In the genomic region with DNA sequence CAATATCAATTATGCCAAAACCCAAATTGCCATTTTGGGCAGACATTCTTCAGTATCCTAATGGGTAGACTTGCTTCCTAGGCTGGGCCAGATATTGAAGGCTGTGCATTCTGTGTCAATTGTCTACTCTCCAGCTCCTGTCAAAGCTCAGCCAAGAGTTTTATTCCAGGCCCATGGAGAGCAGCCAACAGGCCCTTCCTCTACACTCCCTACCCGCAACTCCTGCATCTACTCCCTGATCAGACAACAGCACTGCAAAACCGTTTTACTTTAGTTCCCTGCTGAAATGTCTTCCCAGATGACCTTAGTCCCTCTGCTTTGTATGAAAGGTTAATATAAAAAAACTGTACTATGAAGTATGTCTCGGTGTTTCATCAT, we compare ENCODE assay signal across 16 cellular contexts. TPM values are rescaled to one million over a fixed set of nuclear protein-coding genes. Genes with fewer than 3 reads are reported as not detected.
DNase-seq lines count a peak whose midpoint lies in the region; ATAC-seq and TF ChIP-seq lines count a peak whose summit lies in the region.
"Had no signal": no experiment of that assay in that cellular context is flagged by ENCODE, and none has a peak within 500 bp of the region (broad histone marks: within the 10 kb centered on the region; RNA-seq: fewer than 3 reads in every experiment).

No MANE protein-coding gene starts in this region.

- peaks cover 53% of the 10 kb centered on the region for H3K4me1 Mint-ChIP-seq in activated T-helper 1 cell treated with anti-CD3 and anti-CD28 coated beads, Interleukin-12 subunit alpha, Interleukin-12 subunit beta, Interleukin-2, Interleukin-4 antibody, amounts not matched to agents 30 ng/mL and 10 ng/mL and 1 ng/mL, durations not matched to agents 14 hours and 24 hours and 36 hours (ENCODE audit: low read depth)
- peaks cover 38% of the 10 kb centered on the region for H3K4me1 Mint-ChIP-seq in activated naive CD4-positive, alpha-beta T cell treated with anti-CD3 and anti-CD28 coated beads for 36 hours (ENCODE audit: low read depth)

- H3K36me3 ChIP-seq in heart right ventricle (no peaks in the 10 kb centered on the region), parathyroid adenoma (ENCODE audit: control insufficient read depth, insufficient read depth, low read length) (no peaks in the 10 kb centered on the region), aorta (ENCODE audit: control insufficient read depth in 1 of 2, insufficient read depth in 2 of 2, low read length in 1 of 2) (no peaks in the 10 kb centered on the region)

- H3K27me3 Mint-ChIP-seq in activated T-helper 1 cell treated with anti-CD3 and anti-CD28 coated beads, Interleukin-12 subunit alpha, Interleukin-12 subunit beta, Interleukin-2, Interleukin-4 antibody, amounts not matched to agents 30 ng/mL and 10 ng/mL and 1 ng/mL, durations not matched to agents 14 hours and 24 hours and 36 hours (ENCODE audit: insufficient read depth): peaks cover under 1% of the 10 kb centered on the region
- H3K27me3 Mint-ChIP-seq in activated naive CD4-positive, alpha-beta T cell treated with anti-CD3 and anti-CD28 coated beads for 36 hours (ENCODE audit: low read depth): no peaks in the 10 kb centered on the region

- H3K36me3 Mint-ChIP-seq in activated T-helper 1 cell treated with anti-CD3 and anti-CD28 coated beads, Interleukin-12 subunit alpha, Interleukin-12 subunit beta, Interleukin-2, Interleukin-4 antibody, amounts not matched to agents 30 ng/mL and 10 ng/mL and 1 ng/mL, durations not matched to agents 14 hours and 24 hours and 36 hours (ENCODE audit: low read depth): no peaks in the 10 kb centered on the region
- H3K36me3 Mint-ChIP-seq in activated naive CD4-positive, alpha-beta T cell treated with anti-CD3 and anti-CD28 coated beads for 36 hours (ENCODE audit: low read depth): no peaks in the 10 kb centered on the region

- DNase-seq in dermis blood vessel endothelial cell: peak; percentile 39
- DNase-seq in heart right ventricle: peak; percentile 53 to 86
- DNase-seq in aorta: no peak
- DNase-seq in activated T-helper 1 cell treated with anti-CD3 and anti-CD28 coated beads, Interleukin-12 subunit alpha, Interleukin-12 subunit beta, Interleukin-2, Interleukin-4 antibody, amounts not matched to agents 30 ng/mL and 10 ng/mL and 1 ng/mL, durations not matched to agents 14 hours and 24 hours and 36 hours (ENCODE audit: low spot score): no peak
- DNase-seq in NCI-H1436 (lab: John Stamatoyannopoulos, UW): no peak
- no peak for DNase-seq in activated naive CD4-positive, alpha-beta T cell treated with anti-CD3 and anti-CD28 coated beads for 36 hours
- DNase-seq: activated CD4-positive, alpha-beta T cell treated with anti-CD3 and anti-CD28 coated beads for 4 hours; DMS79 treated with DMSO at 0.1 percent for 48 hours; NCI-H1694; NCI-H510A; OCI-M1 had no signal

- H3K27me3 ChIP-seq in heart right ventricle: no peaks in the 10 kb centered on the region
- no peaks in the 10 kb centered on the region for H3K27me3 ChIP-seq in parathyroid adenoma (ENCODE audit: control insufficient read depth, insufficient read depth, low read length)
- no peaks in the 10 kb centered on the region for H3K27me3 ChIP-seq in aorta (ENCODE audit: control insufficient read depth in 1 of 2, insufficient read depth in 2 of 2, low read length in 1 of 2)

- peak overlapping the region; percentile 13 for H3K4me2 ChIP-seq in parathyroid adenoma (ENCODE audit: low read length)
- H3K4me2 ChIP-seq: GM23338 had no signal

- ATAC-seq in heart right ventricle (peak; percentile 31 to 77 (median 50)), aorta (ENCODE audit: low FRiP score) (no peak)
- ATAC-seq: GM23338 had no signal

- 7 to 10% methylated on average over 3 of the region's 3 CpGs for WGBS in heart right ventricle, 2 donors
- 27 to 28% methylated on average over 3 of the region's 3 CpGs for WGBS in aorta, 2 donors

- H3K4me3 ChIP-seq in heart right ventricle (no peak overlapping the region), parathyroid adenoma (ENCODE audit: low read depth, low read length) (no peak overlapping the region), aorta (ENCODE audit: low read length in 2 of 2) (no peak overlapping the region)
- H3K4me3 ChIP-seq: GM23338 had no signal

- H2AFZ ChIP-seq in parathyroid adenoma: no peak overlapping the region
- H2AFZ ChIP-seq: GM23338 had no signal

- no peaks in the 10 kb centered on the region for H3K9me3 Mint-ChIP-seq in activated T-helper 1 cell treated with anti-CD3 and anti-CD28 coated beads, Interleukin-12 subunit alpha, Interleukin-12 subunit beta, Interleukin-2, Interleukin-4 antibody, amounts not matched to agents 30 ng/mL and 10 ng/mL and 1 ng/mL, durations not matched to agents 14 hours and 24 hours and 36 hours
- H3K9me3 Mint-ChIP-seq in activated naive CD4-positive, alpha-beta T cell treated with anti-CD3 and anti-CD28 coated beads for 36 hours: no peaks in the 10 kb centered on the region
- H3K9me3 Mint-ChIP-seq: GM23338 had no signal

- no peak overlapping the region for H3K4me3 Mint-ChIP-seq in activated T-helper 1 cell treated with anti-CD3 and anti-CD28 coated beads, Interleukin-12 subunit alpha, Interleukin-12 subunit beta, Interleukin-2, Interleukin-4 antibody, amounts not matched to agents 30 ng/mL and 10 ng/mL and 1 ng/mL, durations not matched to agents 14 hours and 24 hours and 36 hours
- H3K4me3 Mint-ChIP-seq in activated naive CD4-positive, alpha-beta T cell treated with anti-CD3 and anti-CD28 coated beads for 36 hours: no peak overlapping the region
- H3K4me3 Mint-ChIP-seq: GM23338 had no signal

- CTCF ChIA-PET in activated naive CD4-positive, alpha-beta T cell treated with anti-CD3 and anti-CD28 coated beads for 36 hours (lab: Charles Lee): interaction anchor here (0.6 to 4.4 kb wide), 8 partner anchors 7 to 239 kb away, joined by 3 to 77 read pairs (median 34); no protein-coding TSS in a partner anchor

- H3K9me3 ChIP-seq in heart right ventricle (no peaks in the 10 kb centered on the region), parathyroid adenoma (ENCODE audit: control insufficient read depth, low read length) (no peaks in the 10 kb centered on the region), aorta (ENCODE audit: control insufficient read depth, low read length) (no peaks in the 10 kb centered on the region)

- no peak overlapping the region for H3K9ac ChIP-seq in parathyroid adenoma

- TF ChIP-seq CTCF in heart right ventricle (IDR thresholded peaks at IDR 0.05) (no peak), parathyroid adenoma (IDR thresholded peaks at IDR 0.05) (no peak)

- intact Hi-C loops in heart right ventricle (cut with DNase I) (loop anchor here in 5 of 10 donors (2.0 to 10.0 kb wide), 4 partner anchors 65 to 115 kb away; no protein-coding TSS in a partner anchor), aorta (cut with DNase I) (no loop called here)
- intact Hi-C loops in activated T-helper 1 cell treated with anti-CD3 and anti-CD28 coated beads, Interleukin-12 subunit alpha, Interleukin-12 subunit beta, Interleukin-2, Interleukin-4 antibody, amounts not matched to agents 30 ng/mL and 10 ng/mL and 1 ng/mL, durations not matched to agents 14 hours and 24 hours and 36 hours (cut with micrococcal nuclease): loop anchor here (2.0 kb wide), 1 partner anchor 195 kb away; no protein-coding TSS in a partner anchor
- intact Hi-C loops in activated naive CD4-positive, alpha-beta T cell treated with anti-CD3 and anti-CD28 coated beads for 36 hours (cut with micrococcal nuclease): no loop called here

- H3K79me2 ChIP-seq in parathyroid adenoma: no peaks in the 10 kb centered on the region

- H3K27ac Mint-ChIP-seq in activated T-helper 1 cell treated with anti-CD3 and anti-CD28 coated beads, Interleukin-12 subunit alpha, Interleukin-12 subunit beta, Interleukin-2, Interleukin-4 antibody, amounts not matched to agents 30 ng/mL and 10 ng/mL and 1 ng/mL, durations not matched to agents 14 hours and 24 hours and 36 hours: no peak overlapping the region
- H3K27ac Mint-ChIP-seq in activated naive CD4-positive, alpha-beta T cell treated with anti-CD3 and anti-CD28 coated beads for 36 hours: no peak overlapping the region
- H3K27ac Mint-ChIP-seq: GM23338 had no signal

- peaks cover 24 to 95% (median 70%) of the 10 kb centered on the region in 9 donors for H3K4me1 ChIP-seq in heart right ventricle
- peaks cover 42% of the 10 kb centered on the region for H3K4me1 ChIP-seq in parathyroid adenoma
- peaks cover 0 to 4% of the 10 kb centered on the region in 2 donors for H3K4me1 ChIP-seq in aorta (ENCODE audit: control insufficient read depth in 1 of 2, insufficient read depth in 2 of 2, low read length in 2 of 2)

- H3K27ac ChIP-seq in heart right ventricle: peak overlapping the region in 9 of 10 donors; percentile 40 to 99 (median 89)
- H3K27ac ChIP-seq in parathyroid adenoma: peak overlapping the region; percentile 36
- peak overlapping the region; percentile 33 to 37 for H3K27ac ChIP-seq in aorta (ENCODE audit: low read depth in 1 of 2, low read length in 2 of 2)

RNA-seq across cellular contexts. Expression of a gene that starts 6.6 kb away (rescaled TPM):
- total RNA-seq in dermis blood vessel endothelial cell (not detected in 2 replicates), heart right ventricle (1 to 10 TPM in 5 of 10 donors, under 1 TPM in 3, not detected in 2; 0.17 to 4.7 (median 1.6) TPM), aorta (10 to 100 TPM in 1 of 2 donors, 1 to 10 TPM in 1; 4.3 to 10.5 TPM)
- polyA plus RNA-seq in heart right ventricle (1 to 10 TPM; 1.9 TPM), aorta (10 to 100 TPM in 1 of 2 donors, 1 to 10 TPM in 1; 3.4 to 13.4 TPM)
- 0.10 and 0.20 TPM in 2 replicates for total RNA-seq in activated T-helper 1 cell treated with anti-CD3 and anti-CD28 coated beads, Interleukin-12 subunit alpha, Interleukin-12 subunit beta, Interleukin-2, Interleukin-4 antibody, amounts not matched to agents 30 ng/mL and 10 ng/mL and 1 ng/mL, durations not matched to agents 14 hours and 24 hours and 36 hours
- total RNA-seq in activated naive CD4-positive, alpha-beta T cell treated with anti-CD3 and anti-CD28 coated beads for 36 hours: not detected
- total RNA-seq: GM23338, HT-29, kidney epithelial cell, SK-MEL-5 had no signal
- polyA plus RNA-seq: GM23338 had no signal

RNA-seq across cellular contexts. Expression of a gene that starts 6.6 kb away (rescaled TPM):
- total RNA-seq in dermis blood vessel endothelial cell (not detected in 2 replicates), heart right ventricle (1 to 10 TPM in 3 of 10 donors, under 1 TPM in 2, not detected in 5; 0.43 to 6.2 (median 1.4) TPM), aorta (1 to 10 TPM; 4.0 to 6.0 TPM)
- polyA plus RNA-seq in heart right ventricle (1 to 10 TPM in 1 of 2 donors, under 1 TPM in 1; 0.73 to 1.4 TPM), aorta (1 to 10 TPM; 1.3 to 7.3 TPM)
- total RNA-seq in activated T-helper 1 cell treated with anti-CD3 and anti-CD28 coated beads, Interleukin-12 subunit alpha, Interleukin-12 subunit beta, Interleukin-2, Interleukin-4 antibody, amounts not matched to agents 30 ng/mL and 10 ng/mL and 1 ng/mL, durations not matched to agents 14 hours and 24 hours and 36 hours: not detected in 2 replicates
- not detected for total RNA-seq in activated naive CD4-positive, alpha-beta T cell treated with anti-CD3 and anti-CD28 coated beads for 36 hours
- total RNA-seq: GM23338, HT-29, kidney epithelial cell had no signal
- polyA plus RNA-seq: GM23338 had no signal

RNA-seq across cellular contexts. Expression of a gene that starts 36.2 kb away (rescaled TPM):
- under 0.01 and 0.09 TPM in 2 replicates for total RNA-seq in dermis blood vessel endothelial cell
- 10 to 100 TPM in 3 of 10 donors, 1 to 10 TPM in 7; 1.5 to 23.8 (median 3.4) TPM for total RNA-seq in heart right ventricle
- 10 to 100 TPM; 11.6 to 21.6 TPM for polyA plus RNA-seq in heart right ventricle
- total RNA-seq in aorta: 10 to 100 TPM; 19.1 to 53.6 TPM
- polyA plus RNA-seq in aorta: 10 to 100 TPM; 20.5 to 51.5 TPM
- total RNA-seq in activated T-helper 1 cell treated with anti-CD3 and anti-CD28 coated beads, Interleukin-12 subunit alpha, Interleukin-12 subunit beta, Interleukin-2, Interleukin-4 antibody, amounts not matched to agents 30 ng/mL and 10 ng/mL and 1 ng/mL, durations not matched to agents 14 hours and 24 hours and 36 hours: 0.70 and 1.3 TPM in 2 replicates
- 1 to 10 TPM; 6.4 to 8.2 TPM for total RNA-seq in activated naive CD4-positive, alpha-beta T cell treated with anti-CD3 and anti-CD28 coated beads for 36 hours
- total RNA-seq: HT-29, SK-MEL-5 had no signal

Comparison
In these comparisons a context has a peak if more than half of its experiments do, and no peak if none do; other contexts are left out.
1. DNase-seq: peak in dermis blood vessel endothelial cell (single experiment) and heart right ventricle (2 of 2); none in aorta (0 of 2), activated T-helper 1 cell treated with anti-CD3 and anti-CD28 coated beads, Interleukin-12 subunit alpha, Interleukin-12 subunit beta, Interleukin-2, Interleukin-4 antibody, amounts not matched to agents 30 ng/mL and 10 ng/mL and 1 ng/mL, durations not matched to agents 14 hours and 24 hours and 36 hours (single experiment), NCI-H1436 (single experiment) and activated naive CD4-positive, alpha-beta T cell treated with anti-CD3 and anti-CD28 coated beads for 36 hours (single experiment).
2. H3K27ac ChIP-seq: peak in every context shown above with its lines; median percentile 89 in heart right ventricle; 36 in parathyroid adenoma; 35 in aorta.